ENCODE assay signal across 10 cellular contexts in genomic region chr16:11582157-11582814, GRCh38. TPM values are rescaled to one million over a fixed set of nuclear protein-coding genes. Genes with fewer than 3 reads are reported as not detected.
DNase-seq lines count a peak whose midpoint lies in the region; ATAC-seq and TF ChIP-seq lines count a peak whose summit lies in the region.
"Had no signal": no experiment of that assay in that cellular context is flagged by ENCODE, and none has a peak within 500 bp of the region (broad histone marks: within the 10 kb centered on the region; RNA-seq: fewer than 3 reads in every experiment).

No MANE protein-coding gene starts in this region.

- H3K4me1 ChIP-seq in DOHH2 (ENCODE audit: control insufficient read depth, low read length): peaks cover 67% of the 10 kb centered on the region
- peaks cover 17% of the 10 kb centered on the region for H3K4me1 ChIP-seq in H9 (ENCODE audit: insufficient read depth, low read length)
- H3K4me1 ChIP-seq in neuron (ENCODE audit: insufficient read depth, low read length): peaks cover 28% of the 10 kb centered on the region

- no peak overlapping the region for H3K23ac ChIP-seq in H9 (ENCODE audit: insufficient read length, low read depth, low read length)

- no peak overlapping the region for H3K4ac ChIP-seq in H9 (ENCODE audit: low read depth, low read length)

- peaks cover 23% of the 10 kb centered on the region for H3K36me3 ChIP-seq in DOHH2 (ENCODE audit: control insufficient read depth, low read length)
- H3K36me3 ChIP-seq in neuron (ENCODE audit: insufficient read depth, low read length): no peaks in the 10 kb centered on the region

- H3T11ph ChIP-seq in H9 (ENCODE audit: low read length): no peak overlapping the region

- H2BK12ac ChIP-seq in H9 (ENCODE audit: insufficient read length, low read depth, low read length): no peak overlapping the region

- H3F3A ChIP-seq in DOHH2 (ENCODE audit: control insufficient read depth, insufficient read depth): peaks cover 20% of the 10 kb centered on the region

- no peaks in the 10 kb centered on the region for H3K9me3 Mint-ChIP-seq in H9
- H3K9me3 Mint-ChIP-seq in activated naive CD8-positive, alpha-beta T cell treated with anti-CD3 and anti-CD28 coated beads, Interleukin-2, amount 10 ng/mL, durations not matched to agents 7 days and 5 days: no peaks in the 10 kb centered on the region

- H3K9me3 ChIP-seq in DOHH2 (ENCODE audit: control insufficient read depth, insufficient read depth, low read length) (no peaks in the 10 kb centered on the region), H9 (ENCODE audit: control insufficient read depth, low read depth, low read length) (peaks cover 4% of the 10 kb centered on the region), neuron (ENCODE audit: low read length) (peaks cover 11% of the 10 kb centered on the region)

- H3K9ac ChIP-seq in H9 (ENCODE audit: extremely low read depth, insufficient read length, low read length): no peak overlapping the region

- H3K14ac ChIP-seq in H9 (ENCODE audit: insufficient read depth, low read length): no peak overlapping the region

- WGBS in H9 (ENCODE audit: extremely low coverage, insufficient read length, low lambda C conversion rate): no CpG with 5 or more reads among the region's 7 CpGs

- H3K4me3 Mint-ChIP-seq in H9: peak overlapping the region; percentile 37 to 74
- H3K4me3 Mint-ChIP-seq in activated naive CD8-positive, alpha-beta T cell treated with anti-CD3 and anti-CD28 coated beads, Interleukin-2, amount 10 ng/mL, durations not matched to agents 7 days and 5 days: peak overlapping the region; percentile 64

- peaks cover 2 to 36% (median 23%) of the 10 kb centered on the region in 3 experiments; a peak in 5 of 7 replicates for H3K36me3 Mint-ChIP-seq in H9 (ENCODE audit: insufficient read depth in 1 of 3, low read depth in 3 of 3)
- peaks cover 24% of the 10 kb centered on the region for H3K36me3 Mint-ChIP-seq in activated naive CD8-positive, alpha-beta T cell treated with anti-CD3 and anti-CD28 coated beads, Interleukin-2, amount 10 ng/mL, durations not matched to agents 7 days and 5 days

- H3K79me2 ChIP-seq in DOHH2 (ENCODE audit: control insufficient read depth, low read length) (peaks cover 88% of the 10 kb centered on the region), H9 (ENCODE audit: insufficient read depth, low read length) (no peaks in the 10 kb centered on the region; the same call in 1 of the 2 replicates)

- 0 out of 2 replicates have a peak, but pooled peaks cover 2% of the 10 kb centered on the region for H3K27me3 ChIP-seq in DOHH2 (ENCODE audit: control insufficient read depth, low read length)
- peaks cover 9% of the 10 kb centered on the region for H3K27me3 ChIP-seq in H9 (ENCODE audit: insufficient read depth, low read length)
- H3K27me3 ChIP-seq in neuron (ENCODE audit: insufficient read depth, low read length): peaks cover 5% of the 10 kb centered on the region

- peaks cover 59 to 60% of the 10 kb centered on the region in 2 experiments for H3K4me1 Mint-ChIP-seq in H9
- peaks cover 54% of the 10 kb centered on the region for H3K4me1 Mint-ChIP-seq in activated naive CD8-positive, alpha-beta T cell treated with anti-CD3 and anti-CD28 coated beads, Interleukin-2, amount 10 ng/mL, durations not matched to agents 7 days and 5 days

- no peaks in the 10 kb centered on the region; the same call in none of the 2 replicates for H3K27me3 Mint-ChIP-seq in H9 (ENCODE audit: low read depth)
- H3K27me3 Mint-ChIP-seq in activated naive CD8-positive, alpha-beta T cell treated with anti-CD3 and anti-CD28 coated beads, Interleukin-2, amount 10 ng/mL, durations not matched to agents 7 days and 5 days: no peaks in the 10 kb centered on the region

- no peak overlapping the region for H4K8ac ChIP-seq in H9 (replicated peaks; ENCODE audit: insufficient read length, low read depth, low read length)

- H3K27ac Mint-ChIP-seq in H9: peak overlapping the region in 2 of 3 experiments; percentile 19 to 94; a peak in 5 of 7 replicates
- peak overlapping the region; percentile 75 for H3K27ac Mint-ChIP-seq in activated naive CD8-positive, alpha-beta T cell treated with anti-CD3 and anti-CD28 coated beads, Interleukin-2, amount 10 ng/mL, durations not matched to agents 7 days and 5 days

- H4K20me1 ChIP-seq in DOHH2 (ENCODE audit: control insufficient read depth, insufficient read depth, low read depth, low read length) (peaks cover 24% of the 10 kb centered on the region), H9 (ENCODE audit: control insufficient read depth, insufficient read depth, insufficient read length) (no peaks in the 10 kb centered on the region)

- no peak overlapping the region for H2AFZ ChIP-seq in H9 (ENCODE audit: low read length)
- H2AFZ ChIP-seq in neuron (ENCODE audit: low read depth, low read length): peak overlapping the region; percentile 8

- H2BK5ac ChIP-seq in H9 (ENCODE audit: insufficient read length, low read length): no peak overlapping the region

- TF ChIP-seq CTCF in DOHH2 (IDR thresholded peaks at IDR 0.05; ENCODE audit: low read depth, low read length, poor library complexity, severe bottlenecking) (no peak), H9 (conservative IDR thresholded peaks at IDR 0.05) (no peak)

- H2BK20ac ChIP-seq in H9 (ENCODE audit: low read depth, low read length, poor library complexity, severe bottlenecking): no peak overlapping the region

- H2BK15ac ChIP-seq in H9 (ENCODE audit: low read depth, low read length): no peak overlapping the region

- H2BK120ac ChIP-seq in H9 (ENCODE audit: low read depth, low read length, poor library complexity, severe bottlenecking): no peak overlapping the region

- H3K79me1 ChIP-seq in H9 (ENCODE audit: insufficient read depth, low read depth, low read length, poor library complexity, severe bottlenecking): no peaks in the 10 kb centered on the region

- H3K27ac ChIP-seq in DOHH2 (ENCODE audit: low read depth, low read length): no peak overlapping the region
- H3K27ac ChIP-seq in H9 (ENCODE audit: insufficient read length, low read depth, low read length): no peak overlapping the region

- H3K4me3 ChIP-seq in DOHH2 (ENCODE audit: low read length) (peak overlapping the region; percentile 4), neuron (ENCODE audit: low read length) (no peak overlapping the region)

- no peak for DNase-seq in H9
- no peak for DNase-seq in activated naive CD8-positive, alpha-beta T cell treated with anti-CD3 and anti-CD28 coated beads, Interleukin-2, amount 10 ng/mL, durations not matched to agents 7 days and 5 days
- no peak for DNase-seq in GM03348 (ENCODE audit: low spot score)
- no peak for DNase-seq in medulla oblongata (ENCODE audit: extremely low spot score)
- DNase-seq in iPS-NIHi11 (ENCODE audit: low spot score): no peak
- DNase-seq: central memory CD4-positive, alpha-beta T cell; MV-4-11 had no signal

- peaks cover 4% of the 10 kb centered on the region for H3K23me2 ChIP-seq in H9 (ENCODE audit: insufficient read length, low read depth, low read length, poor library complexity, severe bottlenecking)

- no peaks in the 10 kb centered on the region for H3K9me2 ChIP-seq in DOHH2 (replicated peaks; ENCODE audit: control insufficient read depth, low read length)

- no peak overlapping the region for H4K5ac ChIP-seq in H9 (ENCODE audit: insufficient read length, low read depth, low read length)

- peak overlapping the region; percentile 93 for H3K4me2 ChIP-seq in DOHH2 (ENCODE audit: low read length)
- peak overlapping the region; percentile 32 for H3K4me2 ChIP-seq in H9 (ENCODE audit: insufficient read depth, insufficient read length, low read length)

- H4K91ac ChIP-seq in H9 (ENCODE audit: insufficient read length, low read depth, low read length): no peak overlapping the region

- no peak for ATAC-seq in activated naive CD8-positive, alpha-beta T cell treated with anti-CD3 and anti-CD28 coated beads, Interleukin-2, amount 10 ng/mL, durations not matched to agents 7 days and 5 days (ENCODE audit: low read depth)
- no peak for ATAC-seq in GM21737 (IDR thresholded peaks at IDR 0.05; ENCODE audit: unreplicated experiment)

- no peak overlapping the region for H2AK5ac ChIP-seq in H9 (ENCODE audit: insufficient read length, low read length)

- POLR2A ChIA-PET in activated naive CD8-positive, alpha-beta T cell treated with anti-CD3 and anti-CD28 coated beads, Interleukin-2, amount 10 ng/mL, durations not matched to agents 7 days and 5 days (lab: Charles Lee): interaction anchor here (0.7 to 3.1 kb wide), 6 partner anchors 9 to 87 kb away, joined by 3 to 10 read pairs (median 3); no protein-coding TSS in a partner anchor

- H3K18ac ChIP-seq in H9 (ENCODE audit: insufficient read length, low read depth, low read length): no peak overlapping the region

- H3K56ac ChIP-seq in H9 (ENCODE audit: insufficient read length, low read depth, low read length): no peak overlapping the region

RNA-seq across cellular contexts. Expression of gene LITAF, which starts 4.4 kb away (rescaled TPM):
- total RNA-seq in H9 (2021): 249 and 265 TPM in 2 replicates
- total RNA-seq in activated naive CD8-positive, alpha-beta T cell treated with anti-CD3 and anti-CD28 coated beads, Interleukin-2, amount 10 ng/mL, durations not matched to agents 7 days and 5 days: 100 to 1,000 TPM; 109 TPM
